ENCODE assay signal across 19 cellular contexts in genomic region chr10:16904049-16904448, GRCh38.
"Had no signal": no experiment of that assay in that cellular context is flagged by ENCODE, and none has a peak within 500 bp of the region (broad histone marks: within the 10 kb centered on the region; RNA-seq: fewer than 3 reads in every experiment).

No MANE protein-coding gene starts in this region.

- H3K9me3 ChIP-seq: heart right ventricle, stomach had no signal

- H3K4me3 ChIP-seq: heart right ventricle, stomach had no signal

- H3K27ac ChIP-seq: brain microvascular endothelial cell, stomach had no signal

- H3K4me1 ChIP-seq: stomach had no signal

- DNase-seq: activated CD4-positive, alpha-beta memory T cell treated with anti-CD3 and anti-CD28 coated beads, Interleukin-2, amount 10 ng/mL, durations not matched to agents 7 days and 5 days; activated CD4-positive, alpha-beta T cell treated with anti-CD3 and anti-CD28 coated beads for 48 hours; activated CD4-positive, CD25-positive, alpha-beta regulatory T cell; activated naive CD4-positive, alpha-beta T cell treated with Interleukin-2 at 50 U/mL for 16 hours; activated naive CD8-positive, alpha-beta T cell treated with anti-CD3 and anti-CD28 coated beads, Interleukin-2, amount 10 ng/mL, durations not matched to agents 7 days and 5 days; activated T-cell treated with anti-CD3 and anti-CD28 coated beads, Interleukin-2, amount 50 U/mL, for 1 hour; anterior cingulate cortex; effector CD4-positive, alpha-beta T cell; immature natural killer cell; left ventricle myocardium superior; naive B cell; small intestine; stimulated activated CD4-positive, alpha-beta T cell treated with anti-CD3 and anti-CD28 coated beads, Interleukin-4, amount 100 ng/mL, for 1 hour; stomach; T1000 had no signal

- H3K27me3 ChIP-seq: brain microvascular endothelial cell, heart right ventricle, stomach had no signal

- ATAC-seq: activated T-helper 17 cell treated with anti-CD3 and anti-CD28 coated beads, Interleukin-2, amount 50 U/mL, for 72 hours; esophagus mucosa had no signal

- H3K36me3 ChIP-seq: brain microvascular endothelial cell, heart right ventricle, stomach had no signal
